30 cellular contexts compared by ENCODE assay signal in genomic region chr5:96478983-96479382, GRCh38. TPM values are rescaled to one million over a fixed set of nuclear protein-coding genes. Genes with fewer than 3 reads are reported as not detected.
"Had no signal": no experiment of that assay in that cellular context is flagged by ENCODE, and none has a peak within 500 bp of the region (broad histone marks: within the 10 kb centered on the region; RNA-seq: fewer than 3 reads in every experiment).

No MANE protein-coding gene starts in this region.

- H3K4me1 ChIP-seq: esophagus squamous epithelium, heart right ventricle, left lung, neural progenitor cell, prostate gland, right atrium auricular region, suprapubic skin, transverse colon, upper lobe of right lung, uterus had no signal

- H3K4me3 ChIP-seq: esophagus squamous epithelium, heart right ventricle, left lung, mucosa of descending colon, neural progenitor cell, prostate gland, right atrium auricular region, smooth muscle cell, suprapubic skin, transverse colon, upper lobe of right lung, uterus had no signal

- ATAC-seq: heart right ventricle; left cardiac atrium; left lung; mucosa of descending colon; naive thymus-derived CD4-positive, alpha-beta T cell; sciatic nerve; stimulated activated naive CD8-positive, alpha-beta T cell treated with anti-CD3 and anti-CD28 coated beads, Interleukin-15, amount 100 ng/mL, for 72 hours; upper lobe of right lung had no signal

- H3K9me3 ChIP-seq: esophagus squamous epithelium, heart right ventricle, left lung, mucosa of descending colon, prostate gland, right atrium auricular region, suprapubic skin, transverse colon, upper lobe of right lung, uterus had no signal

- H3K27me3 ChIP-seq: esophagus squamous epithelium, heart right ventricle, left lung, neural progenitor cell, right atrium auricular region, suprapubic skin, transverse colon, upper lobe of right lung, uterus had no signal

- DNase-seq: dermis blood vessel endothelial cell; effector memory CD4-positive, alpha-beta T cell; esophagus squamous epithelium; foreskin melanocyte; glutamatergic neuron; heart right ventricle; hippocampal formation; left cardiac atrium; left lung; mesenchymal stem cell; mucosa of descending colon; naive thymus-derived CD4-positive, alpha-beta T cell; stimulated activated CD4-positive, alpha-beta T cell treated with anti-CD3 and anti-CD28 coated beads, Interleukin-12 subunit alpha, Interleukin-12 subunit beta, amount 100 ng/mL, for 4 hours; stimulated activated CD4-positive, alpha-beta T cell treated with anti-CD3 and anti-CD28 coated beads, Interleukin-1b, Interleukin-23, amount 100 ng/mL, for 48 hours; stimulated activated CD4-positive, alpha-beta T cell treated with anti-CD3 and anti-CD28 coated beads, Interleukin-4, amount 100 ng/mL, for 1 hour; stimulated activated CD8-positive, alpha-beta memory T cell treated with anti-CD3 and anti-CD28 coated beads, Interleukin-4, amount 100 ng/mL, for 48 hours; stimulated activated naive CD4-positive, alpha-beta T cell; stimulated activated naive CD8-positive, alpha-beta T cell treated with anti-CD3 and anti-CD28 coated beads, Interleukin-15, amount 100 ng/mL, for 72 hours; transverse colon; upper lobe of right lung; uterus had no signal

- H3K36me3 ChIP-seq: esophagus squamous epithelium, heart right ventricle, left lung, neural progenitor cell, prostate gland, right atrium auricular region, suprapubic skin, transverse colon, upper lobe of right lung, uterus had no signal

- H3K27ac ChIP-seq: esophagus squamous epithelium, heart right ventricle, left lung, neural progenitor cell, prostate gland, right atrium auricular region, suprapubic skin, transverse colon, upper lobe of right lung, uterus had no signal

RNA-seq across cellular contexts. Expression of gene PCSK1, which starts 45.9 kb away (rescaled TPM):
- total RNA-seq: epithelial cell of proximal tubule; kidney epithelial cell; mesothelial cell of epicardium; naive thymus-derived CD4-positive, alpha-beta T cell; upper lobe of right lung had no signal
